In the genomic region with DNA sequence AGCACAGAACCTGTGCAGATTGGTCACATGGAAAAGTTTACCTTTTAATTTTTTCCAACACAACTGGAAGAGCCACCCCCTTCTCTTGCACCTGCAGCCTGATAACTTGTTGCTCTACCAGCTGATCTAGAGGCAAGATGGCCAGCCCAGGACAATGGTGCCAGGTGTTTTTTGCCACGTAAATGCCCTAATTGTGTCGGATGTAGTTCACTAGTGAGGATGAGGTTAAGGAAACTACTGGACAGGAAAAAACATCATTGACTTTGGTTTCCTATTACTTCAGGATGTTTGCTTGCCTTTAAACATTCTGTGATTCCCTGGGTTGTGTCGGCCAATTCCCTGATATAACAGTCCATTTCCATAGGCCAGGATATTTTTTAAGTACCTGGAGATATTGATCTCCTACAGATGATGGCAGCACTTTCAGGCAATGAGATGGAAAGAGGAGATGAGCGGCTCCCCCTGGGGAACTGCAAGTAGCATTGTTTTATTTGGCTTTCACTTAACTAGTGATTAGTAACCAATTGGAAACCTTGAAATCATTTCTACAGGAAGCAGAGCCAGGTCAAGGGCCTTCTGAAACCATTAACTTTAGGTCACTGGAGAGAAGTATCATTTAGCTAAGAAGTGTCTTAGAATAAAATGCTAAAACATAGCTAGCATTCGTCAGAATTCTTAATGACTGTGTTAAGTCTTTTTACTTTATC, we compare ENCODE assay signal across 10 cellular contexts.
DNase-seq lines count a peak whose midpoint lies in the region; ATAC-seq, FAIRE-seq and TF ChIP-seq lines count a peak whose summit lies in the region.
"Had no signal": no experiment of that assay in that cellular context is flagged by ENCODE, and none has a peak within 500 bp of the region (broad histone marks: within the 10 kb centered on the region; RNA-seq: fewer than 3 reads in every experiment).

No MANE protein-coding gene starts in this region.

- H4K20me1 ChIP-seq in DND-41 (ENCODE audit: insufficient read depth, low read length): no peaks in the 10 kb centered on the region

- no peaks in the 10 kb centered on the region for H3K79me2 ChIP-seq in DND-41 (ENCODE audit: insufficient read depth, low read length)

- intact Hi-C loops in kidney (cut with DNase I): no loop called here
- intact Hi-C loops in CD8-positive, alpha-beta T cell (cut with DNase I, micrococcal nuclease): no loop called here

- H3K9ac ChIP-seq in DND-41 (ENCODE audit: low read depth, low read length) (no peak overlapping the region), kidney (ENCODE audit: low read length in 2 of 2) (no peak overlapping the region)

- H3K4me3 ChIP-seq in DND-41 (ENCODE audit: low read depth in 1 of 2, low read length in 2 of 2): no peak overlapping the region
- peak overlapping the region in 1 of 2 donors; percentile 6 for H3K4me3 ChIP-seq in kidney (ENCODE audit: low read length in 2 of 2)
- no peak overlapping the region for H3K4me3 ChIP-seq in CD8-positive, alpha-beta T cell (ENCODE audit: low read depth, low read length)
- H3K4me3 ChIP-seq in effector memory CD4-positive, alpha-beta T cell (ENCODE audit: insufficient read depth, low read depth, low read length, poor library complexity, severe bottlenecking): no peak overlapping the region
- H3K4me3 ChIP-seq: body of pancreas had no signal

- H3K4me2 ChIP-seq in DND-41 (ENCODE audit: insufficient read depth, low read length): no peak overlapping the region

- CTCF ChIA-PET in CD8-positive, alpha-beta T cell (lab: Charles Lee): interaction anchor here (1.1 kb wide), 1 partner anchor 9 kb away, joined by 3 read pairs; no protein-coding TSS in a partner anchor

- peak; percentile 88 for FAIRE-seq in kidney (lab: Jason Lieb, UNC)
- FAIRE-seq in GM12892 (lab: Jason Lieb, UNC): no peak

- no peak overlapping the region for H3K27ac Mint-ChIP-seq in HFFc6
- H3K27ac Mint-ChIP-seq in CD8-positive, alpha-beta T cell: no peak overlapping the region

- H3K36me3 ChIP-seq in DND-41 (ENCODE audit: insufficient read depth, low read length) (no peaks in the 10 kb centered on the region), kidney (ENCODE audit: control insufficient read depth in 1 of 2, insufficient read depth in 2 of 2, low read length in 2 of 2) (no peaks in the 10 kb centered on the region)
- no peaks in the 10 kb centered on the region for H3K36me3 ChIP-seq in CD8-positive, alpha-beta T cell (ENCODE audit: insufficient read depth, low read length)
- no peaks in the 10 kb centered on the region for H3K36me3 ChIP-seq in effector memory CD4-positive, alpha-beta T cell (ENCODE audit: control insufficient read depth, insufficient read depth, low read length)

- no peaks in the 10 kb centered on the region for H3K36me3 Mint-ChIP-seq in HFFc6 (ENCODE audit: low read depth)
- H3K36me3 Mint-ChIP-seq in CD8-positive, alpha-beta T cell: no peaks in the 10 kb centered on the region

- no peak for TF ChIP-seq POLR2A in GM12892 (IDR thresholded peaks at IDR 0.05; ENCODE audit: low read depth, low read length)

- H2AFZ ChIP-seq in DND-41 (ENCODE audit: low read depth, low read length): 0 out of 2 replicates have a peak overlapping the region, but pooled peaks have one; percentile 12

- POLR2A ChIA-PET in CD8-positive, alpha-beta T cell (lab: Charles Lee): interaction anchor here (0.6 kb wide), 1 partner anchor 389 kb away, joined by 3 read pairs; no protein-coding TSS in a partner anchor

- TF ChIP-seq CTCF in DND-41 (IDR thresholded peaks at IDR 0.05; ENCODE audit: borderline replicate concordance, extremely low read depth, low read length, poor library complexity, severe bottlenecking) (peak; percentile 19), HFFc6 (IDR thresholded peaks at IDR 0.05) (peak; percentile 43), kidney (IDR thresholded peaks at IDR 0.05; ENCODE audit: borderline replicate concordance, extremely low read depth, insufficient read depth) (peak; percentile 39)
- TF ChIP-seq CTCF in CD8-positive, alpha-beta T cell (IDR thresholded peaks at IDR 0.05): no peak

- peaks cover 25% of the 10 kb centered on the region for H3K4me1 ChIP-seq in DND-41 (ENCODE audit: insufficient read depth, low read length)
- H3K4me1 ChIP-seq in kidney (ENCODE audit: control insufficient read depth in 1 of 2, insufficient read depth in 1 of 2, low read depth in 1 of 2, low read length in 2 of 2): peaks cover 14 to 20% of the 10 kb centered on the region in 2 donors
- H3K4me1 ChIP-seq in CD8-positive, alpha-beta T cell (ENCODE audit: insufficient read depth, low read length): peaks cover 9% of the 10 kb centered on the region
- no peaks in the 10 kb centered on the region for H3K4me1 ChIP-seq in effector memory CD4-positive, alpha-beta T cell (ENCODE audit: control insufficient read depth, insufficient read depth, low read length, poor library complexity, severe bottlenecking)

- no peaks in the 10 kb centered on the region for H3K27me3 ChIP-seq in DND-41 (ENCODE audit: insufficient read depth, low read length, poor library complexity)
- no peaks in the 10 kb centered on the region for H3K27me3 ChIP-seq in CD8-positive, alpha-beta T cell (ENCODE audit: insufficient read depth, low read length)
- H3K27me3 ChIP-seq in effector memory CD4-positive, alpha-beta T cell (replicated peaks; ENCODE audit: control insufficient read depth, insufficient read depth, low read length, poor library complexity, severe bottlenecking): no peaks in the 10 kb centered on the region
- H3K27me3 ChIP-seq: body of pancreas had no signal

- H3K27ac ChIP-seq in DND-41 (ENCODE audit: low read length): no peak overlapping the region
- no peak overlapping the region for H3K27ac ChIP-seq in kidney (ENCODE audit: low read depth in 2 of 2, low read length in 2 of 2)
- H3K27ac ChIP-seq in CD8-positive, alpha-beta T cell (ENCODE audit: low read depth, low read length): no peak overlapping the region
- no peak overlapping the region for H3K27ac ChIP-seq in effector memory CD4-positive, alpha-beta T cell (ENCODE audit: insufficient read depth, low read length, poor library complexity, severe bottlenecking)
- H3K27ac ChIP-seq: body of pancreas had no signal

- H3K27me3 Mint-ChIP-seq in HFFc6 (ENCODE audit: insufficient read depth): no peaks in the 10 kb centered on the region; the same call in 1 of the 2 replicates
- no peaks in the 10 kb centered on the region for H3K27me3 Mint-ChIP-seq in CD8-positive, alpha-beta T cell (ENCODE audit: low read depth)

- H3K9me3 Mint-ChIP-seq in HFFc6: no peaks in the 10 kb centered on the region
- H3K9me3 Mint-ChIP-seq in CD8-positive, alpha-beta T cell: no peaks in the 10 kb centered on the region

- no peak overlapping the region for H3K4me3 Mint-ChIP-seq in HFFc6
- H3K4me3 Mint-ChIP-seq in CD8-positive, alpha-beta T cell: no peak overlapping the region

- DNase-seq in DND-41: no peak
- peak; percentile 3 for DNase-seq in HFFc6
- DNase-seq in NCI-H510A treated with DMSO at 0.1 percent for 48 hours (lab: John Stamatoyannopoulos, UW): peak; percentile 64
- DNase-seq in kidney: no peak
- no peak for DNase-seq in GM12892 (ENCODE audit: insufficient read length)
- DNase-seq in NCI-H1694 (lab: John Stamatoyannopoulos, UW): no peak
- DNase-seq in CD8-positive, alpha-beta T cell: no peak
- no peak for DNase-seq in effector memory CD4-positive, alpha-beta T cell
- DNase-seq: body of pancreas, T-helper 9 cell had no signal

- no peak for ATAC-seq in DND-41 (ENCODE audit: insufficient read depth, low read depth)
- no peak for ATAC-seq in CD8-positive, alpha-beta T cell
- ATAC-seq: body of pancreas had no signal

- H3K4me1 Mint-ChIP-seq in HFFc6 (ENCODE audit: low read depth): peaks cover 14% of the 10 kb centered on the region
- peaks cover 6% of the 10 kb centered on the region for H3K4me1 Mint-ChIP-seq in CD8-positive, alpha-beta T cell (ENCODE audit: low read depth)

- H3K9me3 ChIP-seq in DND-41 (ENCODE audit: insufficient read depth, low read length, severe bottlenecking): no peaks in the 10 kb centered on the region
- no peaks in the 10 kb centered on the region for H3K9me3 ChIP-seq in kidney (ENCODE audit: control insufficient read depth in 1 of 2, low read length in 2 of 2)
- H3K9me3 ChIP-seq in CD8-positive, alpha-beta T cell (ENCODE audit: low read length): no peaks in the 10 kb centered on the region
- no peaks in the 10 kb centered on the region for H3K9me3 ChIP-seq in effector memory CD4-positive, alpha-beta T cell (ENCODE audit: control insufficient read depth, low read length)
- H3K9me3 ChIP-seq: body of pancreas had no signal

Comparison
In these comparisons a context has a peak if more than half of its experiments do, and no peak if none do; other contexts are left out.
1. DNase-seq: peak in HFFc6 (single experiment) and NCI-H510A treated with DMSO at 0.1 percent for 48 hours (single experiment); none in DND-41 (single experiment), kidney (single experiment), GM12892 (single experiment), NCI-H1694 (single experiment), CD8-positive, alpha-beta T cell (0 of 7) and effector memory CD4-positive, alpha-beta T cell (0 of 3).